7 cellular contexts compared by ENCODE assay signal in the genomic region with DNA sequence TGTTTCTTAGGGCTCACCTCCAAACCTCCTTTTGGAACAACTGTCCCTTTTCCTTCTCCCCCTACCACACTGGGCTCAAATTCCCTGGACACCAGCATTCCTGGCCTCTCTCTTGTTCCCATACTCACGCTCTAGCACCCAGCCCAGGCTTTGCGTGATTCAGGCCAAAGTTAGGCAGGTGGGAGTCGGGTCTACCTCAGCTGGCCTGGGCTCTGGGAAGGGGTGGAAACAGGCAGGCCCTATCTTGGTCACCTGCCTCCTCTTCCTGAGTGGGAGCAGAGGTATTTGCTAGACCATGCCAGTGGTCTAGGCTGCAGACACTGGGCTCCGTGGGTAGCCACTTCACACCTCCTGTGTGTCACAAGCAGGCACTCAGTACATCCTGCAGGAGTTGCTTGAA.
"Had no signal": no experiment of that assay in that cellular context is flagged by ENCODE, and none has a peak within 500 bp of the region (broad histone marks: within the 10 kb centered on the region; RNA-seq: fewer than 3 reads in every experiment).

No MANE protein-coding gene starts in this region.

- DNase-seq: H9, HCEC 1CT, IMR-90 had no signal

- H3K4me2 ChIP-seq: GM23338 had no signal

- H3K27ac ChIP-seq: HL-60 had no signal

- H3K4me3 ChIP-seq: GM23338, K562 had no signal

- ATAC-seq: GM23338, HepG2, K562 had no signal
